Comparison of ENCODE assay signal across 14 cellular contexts in genomic region chr6:43011207-43011606, GRCh38. TPM values are rescaled to one million over a fixed set of nuclear protein-coding genes. Genes with fewer than 3 reads are reported as not detected.
DNase-seq lines count a peak whose midpoint lies in the region; ATAC-seq and TF ChIP-seq lines count a peak whose summit lies in the region.
"Had no signal": no experiment of that assay in that cellular context is flagged by ENCODE, and none has a peak within 500 bp of the region (broad histone marks: within the 10 kb centered on the region; RNA-seq: fewer than 3 reads in every experiment).

No MANE protein-coding gene starts in this region.

- H3K4ac ChIP-seq in mesenchymal stem cell (ENCODE audit: low read depth in 1 of 2, low read length in 2 of 2) = no peak overlapping the region

- H3K4me1 Mint-ChIP-seq in CD8-positive, alpha-beta memory T cell = peaks cover 38 to 50% (median 41%) of the 10 kb centered on the region in 3 donors
- peaks cover 34% of the 10 kb centered on the region for H3K4me1 Mint-ChIP-seq in T-helper 17 cell

- H3K27ac ChIP-seq in BLaER1 treated with 17β-estradiol and CSF1 and Interleukin-3, amounts not matched to agents 10 nM and 100 nM = no peak overlapping the region
- H3K27ac ChIP-seq in CD8-positive, alpha-beta memory T cell (ENCODE audit: low read depth, low read length) = no peak overlapping the region
- H3K27ac ChIP-seq in mesenchymal stem cell (ENCODE audit: low read length, poor library complexity, severe bottlenecking) (no peak overlapping the region), caudate nucleus (ENCODE audit: low read depth, low read length) (no peak overlapping the region), stomach (no peak overlapping the region)
- H3K27ac ChIP-seq: skin epidermis had no signal

- POLR2A ChIA-PET in CD8-positive, alpha-beta memory T cell (lab: Charles Lee) = interaction anchor here (1.2 kb wide), 1 partner anchor 82 kb away, joined by 4 read pairs; the partner anchor contains the start of gene CNPY3

- peak overlapping the region in 6 of 8 donors; percentile 19 to 80 (median 53) for H3K27ac Mint-ChIP-seq in CD8-positive, alpha-beta memory T cell
- peak overlapping the region; percentile 93 for H3K27ac Mint-ChIP-seq in T-helper 17 cell
- H3K27ac Mint-ChIP-seq: activated CD4-positive, alpha-beta T cell treated with anti-CD3 and anti-CD28 coated beads, Interleukin-2, amount 10 ng/mL, durations not matched to agents 24 days and 14 days had no signal

- no peak overlapping the region for H3K14ac ChIP-seq in mesenchymal stem cell (ENCODE audit: low read length in 2 of 2)

- H2BK120ac ChIP-seq in mesenchymal stem cell (ENCODE audit: low read depth, low read length) = no peak overlapping the region

- peaks cover 0 to 78% (median 5%) of the 10 kb centered on the region in 3 donors for H3K36me3 Mint-ChIP-seq in CD8-positive, alpha-beta memory T cell
- peaks cover 6% of the 10 kb centered on the region for H3K36me3 Mint-ChIP-seq in T-helper 17 cell (ENCODE audit: low read depth)

- no peaks in the 10 kb centered on the region for H3K9me3 ChIP-seq in BLaER1 treated with 17β-estradiol and CSF1 and Interleukin-3, amounts not matched to agents 10 nM and 100 nM (replicated peaks in 1 of 11)
- no peaks in the 10 kb centered on the region for H3K9me3 ChIP-seq in CD8-positive, alpha-beta memory T cell (ENCODE audit: low read length)
- H3K9me3 ChIP-seq in T-helper 17 cell (ENCODE audit: control insufficient read depth, low read length, poor library complexity, severe bottlenecking) = no peaks in the 10 kb centered on the region
- H3K9me3 ChIP-seq in mesenchymal stem cell (ENCODE audit: control insufficient read depth, low read length) = no peaks in the 10 kb centered on the region
- no peaks in the 10 kb centered on the region for H3K9me3 ChIP-seq in stomach

- H2BK12ac ChIP-seq in mesenchymal stem cell (ENCODE audit: low read length in 2 of 2) = no peak overlapping the region

- H3K9me3 Mint-ChIP-seq in CD8-positive, alpha-beta memory T cell = no peaks in the 10 kb centered on the region
- H3K9me3 Mint-ChIP-seq: activated CD4-positive, alpha-beta T cell treated with anti-CD3 and anti-CD28 coated beads, Interleukin-2, amount 10 ng/mL, durations not matched to agents 24 days and 14 days; activated naive CD8-positive, alpha-beta T cell treated with anti-CD3 and anti-CD28 coated beads, Interleukin-2, amount 10 ng/mL, durations not matched to agents 7 days and 5 days had no signal

- H3K23ac ChIP-seq in mesenchymal stem cell (ENCODE audit: low read length in 2 of 2) = no peak overlapping the region

- H3K36me3 ChIP-seq in BLaER1 treated with 17β-estradiol and CSF1 and Interleukin-3, amounts not matched to agents 10 nM and 100 nM = peaks cover 61 to 67% (median 63%) of the 10 kb centered on the region in 11 experiments
- peaks cover 47% of the 10 kb centered on the region for H3K36me3 ChIP-seq in CD8-positive, alpha-beta memory T cell (ENCODE audit: insufficient read depth, low read length)
- peaks cover 62 to 63% of the 10 kb centered on the region in 2 experiments for H3K36me3 ChIP-seq in mesenchymal stem cell (ENCODE audit: control insufficient read depth in 1 of 2, insufficient read depth in 2 of 2, low read depth in 1 of 2, low read length in 2 of 2)
- peaks cover 44 to 63% (median 63%) of the 10 kb centered on the region in 4 donors for H3K36me3 ChIP-seq in stomach

- H3K79me1 ChIP-seq in mesenchymal stem cell (replicated peaks; ENCODE audit: low read length, poor library complexity, severe bottlenecking) = peaks cover 31% of the 10 kb centered on the region

- peak overlapping the region in 4 of 11 experiments; percentile 10 to 97 (median 94); a peak in 5 of 22 replicates for H3K4me2 ChIP-seq in BLaER1 treated with 17β-estradiol and CSF1 and Interleukin-3, amounts not matched to agents 10 nM and 100 nM
- H3K4me2 ChIP-seq in mesenchymal stem cell (ENCODE audit: low read length, poor library complexity, severe bottlenecking) = no peak overlapping the region

- H3K18ac ChIP-seq in mesenchymal stem cell (ENCODE audit: low read depth in 1 of 2, low read length in 2 of 2) = no peak overlapping the region

- no peaks in the 10 kb centered on the region for H3K27me3 ChIP-seq in BLaER1 treated with 17β-estradiol and CSF1 and Interleukin-3, amounts not matched to agents 10 nM and 100 nM
- no peaks in the 10 kb centered on the region for H3K27me3 ChIP-seq in CD8-positive, alpha-beta memory T cell (ENCODE audit: insufficient read depth, low read length, poor library complexity, severe bottlenecking)
- no peaks in the 10 kb centered on the region for H3K27me3 ChIP-seq in mesenchymal stem cell (ENCODE audit: control insufficient read depth in 1 of 2, insufficient read depth in 1 of 2, low read length in 2 of 2)
- no peaks in the 10 kb centered on the region for H3K27me3 ChIP-seq in stomach

- H2AFZ ChIP-seq in mesenchymal stem cell (ENCODE audit: low read depth, low read length) = no peak overlapping the region

- no peak overlapping the region for H2BK15ac ChIP-seq in mesenchymal stem cell (ENCODE audit: low read depth, poor library complexity, severe bottlenecking)

- H2AK5ac ChIP-seq in mesenchymal stem cell (ENCODE audit: low read length, severe bottlenecking) = no peak overlapping the region

- no peak for TF ChIP-seq EP300 in stomach (IDR thresholded peaks at IDR 0.05)

- peak overlapping the region in 9 of 11 experiments; percentile 51 to 90 (median 85); a peak in 14 of 22 replicates for H3K9ac ChIP-seq in BLaER1 treated with 17β-estradiol and CSF1 and Interleukin-3, amounts not matched to agents 10 nM and 100 nM
- peak overlapping the region; percentile 92 for H3K9ac ChIP-seq in mesenchymal stem cell (ENCODE audit: low read length)

- no peak for DNase-seq in CD8-positive, alpha-beta memory T cell
- no peak for DNase-seq in T-helper 17 cell
- DNase-seq in mesenchymal stem cell = no peak
- no peak for DNase-seq in caudate nucleus (lab: John Stamatoyannopoulos, UW)
- DNase-seq in stomach = no peak
- no peak for DNase-seq in NCI-H446 treated with DMSO at 0.1 percent for 48 hours (lab: John Stamatoyannopoulos, UW)
- DNase-seq: activated CD4-positive, alpha-beta T cell treated with anti-CD3 and anti-CD28 coated beads, Interleukin-2, amount 10 ng/mL, durations not matched to agents 24 days and 14 days; activated naive CD8-positive, alpha-beta T cell treated with anti-CD3 and anti-CD28 coated beads, Interleukin-2, amount 10 ng/mL, durations not matched to agents 7 days and 5 days; AML-193; glutamatergic neuron; MV-4-11; NCI-H187 had no signal

- H4K91ac ChIP-seq in mesenchymal stem cell (ENCODE audit: low read length) = no peak overlapping the region

- H3K4me3 ChIP-seq in BLaER1 treated with 17β-estradiol and CSF1 and Interleukin-3, amounts not matched to agents 10 nM and 100 nM = no peak overlapping the region
- H3K4me3 ChIP-seq in CD8-positive, alpha-beta memory T cell (ENCODE audit: low read length) = no peak overlapping the region
- H3K4me3 ChIP-seq in mesenchymal stem cell (ENCODE audit: insufficient read depth in 1 of 2, low read depth in 1 of 2, low read length in 2 of 2) (no peak overlapping the region), stomach (no peak overlapping the region)
- H3K4me3 ChIP-seq: skin epidermis had no signal

- peaks cover 4 to 74% (median 18%) of the 10 kb centered on the region in 11 experiments; a peak in 13 of 22 replicates for H4K20me1 ChIP-seq in BLaER1 treated with 17β-estradiol and CSF1 and Interleukin-3, amounts not matched to agents 10 nM and 100 nM

- no peak overlapping the region for H4K8ac ChIP-seq in mesenchymal stem cell (ENCODE audit: low read length)

- H3K4me1 ChIP-seq in BLaER1 treated with 17β-estradiol and CSF1 and Interleukin-3, amounts not matched to agents 10 nM and 100 nM = peaks cover 34 to 42% (median 37%) of the 10 kb centered on the region in 10 experiments
- peaks cover 29% of the 10 kb centered on the region for H3K4me1 ChIP-seq in CD8-positive, alpha-beta memory T cell (ENCODE audit: insufficient read depth, low read length)
- H3K4me1 ChIP-seq in mesenchymal stem cell (ENCODE audit: control insufficient read depth, insufficient read depth, low read depth, low read length) (peaks cover 17% of the 10 kb centered on the region), stomach (peaks cover 26 to 39% (median 38%) of the 10 kb centered on the region in 4 donors)

- TF ChIP-seq CTCF in stomach (IDR thresholded peaks at IDR 0.05) = no peak

- WGBS in mesenchymal stem cell = 84% methylated on average over 3 of the region's 6 CpGs
- WGBS in stomach, 5 donors = 74 to 84% (median 77%) methylated on average over 6 of the region's 6 CpGs

- peaks cover 0 to 2% of the 10 kb centered on the region in 2 donors for H3K27me3 Mint-ChIP-seq in CD8-positive, alpha-beta memory T cell
- H3K27me3 Mint-ChIP-seq in T-helper 17 cell = no peaks in the 10 kb centered on the region
- H3K27me3 Mint-ChIP-seq: activated CD4-positive, alpha-beta T cell treated with anti-CD3 and anti-CD28 coated beads, Interleukin-2, amount 10 ng/mL, durations not matched to agents 24 days and 14 days; activated naive CD8-positive, alpha-beta T cell treated with anti-CD3 and anti-CD28 coated beads, Interleukin-2, amount 10 ng/mL, durations not matched to agents 7 days and 5 days had no signal

- no peak for TF ChIP-seq POLR2A in stomach (IDR thresholded peaks at IDR 0.05)

- intact Hi-C loops in stomach (cut with DNase I; ENCODE audit: low total_unique reads) = no loop called here

- CTCF ChIA-PET in CD8-positive, alpha-beta memory T cell (lab: Charles Lee) = interaction anchor here (1.1 to 1.8 kb wide), 2 partner anchors 53 to 133 kb away, joined by 3 to 8 read pairs; no protein-coding TSS in a partner anchor

- no peak for ATAC-seq in T-helper 17 cell

- no peak overlapping the region for H2BK5ac ChIP-seq in mesenchymal stem cell (ENCODE audit: low read depth, low read length, poor library complexity, severe bottlenecking)

- peak overlapping the region in 4 of 7 donors; percentile 27 to 81 (median 52) for H3K4me3 Mint-ChIP-seq in CD8-positive, alpha-beta memory T cell
- H3K4me3 Mint-ChIP-seq in T-helper 17 cell = no peak overlapping the region
- H3K4me3 Mint-ChIP-seq: activated naive CD8-positive, alpha-beta T cell treated with anti-CD3 and anti-CD28 coated beads, Interleukin-2, amount 10 ng/mL, durations not matched to agents 7 days and 5 days had no signal

RNA-seq across cellular contexts. Expression of gene MEA1, which starts 2.5 kb away (rescaled TPM):
- total RNA-seq in CD8-positive, alpha-beta memory T cell = 100 to 1,000 TPM; 102 to 108 TPM
- polyA plus RNA-seq in CD8-positive, alpha-beta memory T cell = 84.8 TPM
- total RNA-seq in T-helper 17 cell (10 to 100 TPM; 23.7 to 26.3 TPM), stomach (10 to 100 TPM in 4 of 5 donors, 1 to 10 TPM in 1; 3.6 to 61.3 (median 27.7) TPM)
- 84.9 TPM for polyA plus RNA-seq in mesenchymal stem cell (2013, experiment 1 of 2)
- 88.1 TPM for polyA plus RNA-seq in mesenchymal stem cell (2013, experiment 2 of 2)
- 100 to 1,000 TPM in 2 of 3 donors, 10 to 100 TPM in 1; 95.2 to 118 (median 102) TPM for polyA plus RNA-seq in stomach

RNA-seq across cellular contexts. Expression of gene KLHDC3, which starts 2.8 kb away (rescaled TPM):
- 10 to 100 TPM; 73.5 to 74.1 TPM for total RNA-seq in CD8-positive, alpha-beta memory T cell
- polyA plus RNA-seq in CD8-positive, alpha-beta memory T cell = 90.7 TPM
- total RNA-seq in T-helper 17 cell = 10 to 100 TPM; 31.1 TPM
- 51.3 TPM for polyA plus RNA-seq in mesenchymal stem cell (2013, experiment 1 of 2)
- polyA plus RNA-seq in mesenchymal stem cell (2013, experiment 2 of 2) = 51.0 TPM
- total RNA-seq in stomach = 10 to 100 TPM; 40.0 to 88.5 (median 66.5) TPM
- 10 to 100 TPM; 57.7 to 85.0 (median 84.2) TPM for polyA plus RNA-seq in stomach

RNA-seq across cellular contexts. Expression of gene RRP36, which starts 10.2 kb away (rescaled TPM):
- total RNA-seq in CD8-positive, alpha-beta memory T cell = 100 to 1,000 TPM; 114 to 120 TPM
- 86.2 TPM for polyA plus RNA-seq in CD8-positive, alpha-beta memory T cell
- total RNA-seq in T-helper 17 cell (10 to 100 TPM; 25.2 to 29.0 TPM), stomach (10 to 100 TPM in 4 of 5 donors, 1 to 10 TPM in 1; 3.5 to 61.1 (median 37.1) TPM)
- polyA plus RNA-seq in mesenchymal stem cell (2013, experiment 1 of 2) = 117 TPM
- polyA plus RNA-seq in mesenchymal stem cell (2013, experiment 2 of 2) = 116 TPM
- polyA plus RNA-seq in stomach = 10 to 100 TPM; 27.8 to 47.7 (median 39.6) TPM

RNA-seq across cellular contexts. Expression of gene PPP2R5D, which starts 26.8 kb away (rescaled TPM):
- total RNA-seq in CD8-positive, alpha-beta memory T cell = 10 to 100 TPM; 52.2 to 52.4 TPM
- 32.5 TPM for polyA plus RNA-seq in CD8-positive, alpha-beta memory T cell
- 10 to 100 TPM; 27.5 to 28.4 TPM for total RNA-seq in T-helper 17 cell
- 41.7 TPM for polyA plus RNA-seq in mesenchymal stem cell (2013, experiment 1 of 2)
- 40.9 TPM for polyA plus RNA-seq in mesenchymal stem cell (2013, experiment 2 of 2)
- 100 to 1,000 TPM in 1 of 5 donors, 10 to 100 TPM in 4; 19.6 to 517 (median 40.6) TPM for total RNA-seq in stomach
- 10 to 100 TPM; 21.0 to 23.7 (median 21.5) TPM for polyA plus RNA-seq in stomach

RNA-seq across cellular contexts. Expression of gene PEX6, which starts 32.2 kb away (rescaled TPM):
- total RNA-seq in CD8-positive, alpha-beta memory T cell = 10 to 100 TPM; 19.2 to 20.6 TPM
- 14.6 TPM for polyA plus RNA-seq in CD8-positive, alpha-beta memory T cell
- total RNA-seq in T-helper 17 cell (10 to 100 TPM; 10.2 to 15.5 TPM), stomach (100 to 1,000 TPM in 1 of 5 donors, 10 to 100 TPM in 2, 1 to 10 TPM in 2; 5.5 to 118 (median 23.9) TPM)
- polyA plus RNA-seq in mesenchymal stem cell (2013, experiment 1 of 2) = 5.6 TPM
- polyA plus RNA-seq in mesenchymal stem cell (2013, experiment 2 of 2) = 5.6 TPM
- polyA plus RNA-seq in stomach = 10 to 100 TPM; 13.0 to 16.4 (median 15.1) TPM
